Comparison of ENCODE assay signal across 1 cellular context in genomic region chr6:25748601-25749517, GRCh38.
A peak's percentile ranks its signal among the peaks of the same experiment; 100 is the strongest.
TF ChIP-seq lines count a peak whose summit lies in the region.
"Not testable (repeated sequence)": the region's sequence is repeated elsewhere in the genome, so short reads cannot be mapped to it uniquely, and the experiment has no call there.

No MANE protein-coding gene starts in this region.

TF ChIP-seq in HepG2, 621 proteins besides CTCF, POLR2A, EP300 and RAD21 (continued from another document and continues in another):
- TF ChIP-seq TRIM24 (CRISPR knock-in tag; IDR thresholded peaks at IDR 0.05), result 0 out of 2 replicates have a peak, but pooled peaks have one; percentile 40
- peak; percentile 55 for TF ChIP-seq PITX1 (CRISPR knock-in tag; IDR thresholded peaks at IDR 0.05)
- TF ChIP-seq ZNF609 (CRISPR knock-in tag; IDR thresholded peaks at IDR 0.05; ENCODE audit: borderline replicate concordance), result peak; percentile 53; the same call in 1 of the 2 replicates
- TF ChIP-seq NONO, LCORL (IDR thresholded peaks at IDR 0.05): not testable (repeated sequence)
- TF ChIP-seq NONO (CRISPR knock-in tag; conservative IDR thresholded peaks at IDR 0.05), result 0 out of 2 replicates have a peak, but pooled peaks have one; percentile 40
- TF ChIP-seq HDAC1 (CRISPR knock-in tag; IDR thresholded peaks at IDR 0.05), result peak; percentile 80
- peak; percentile 24; the same call in 1 of the 2 replicates for TF ChIP-seq HOXA9 (CRISPR knock-in tag; IDR thresholded peaks at IDR 0.05; ENCODE audit: borderline replicate concordance)
- peak; percentile 61 for TF ChIP-seq PHF21A (CRISPR knock-in tag; IDR thresholded peaks at IDR 0.05)
- TF ChIP-seq YEATS4 (CRISPR knock-in tag; IDR thresholded peaks at IDR 0.05; ENCODE audit: borderline replicate concordance), result peak; percentile 47; the same call in 1 of the 2 replicates
- TF ChIP-seq ZNF629 (CRISPR knock-in tag; conservative IDR thresholded peaks at IDR 0.05), result 0 out of 2 replicates have a peak, but pooled peaks have one; percentile 14
- peak; percentile 31; the same call in 1 of the 2 replicates for TF ChIP-seq ZNF878 (CRISPR knock-in tag; IDR thresholded peaks at IDR 0.05)
- 0 out of 2 replicates have a peak, but pooled peaks have one; percentile 27 for TF ChIP-seq GMEB1 (CRISPR knock-in tag; IDR thresholded peaks at IDR 0.05; ENCODE audit: borderline replicate concordance)
- TF ChIP-seq GATAD2A (CRISPR knock-in tag; IDR thresholded peaks at IDR 0.05), result peak; percentile 23; the same call in 1 of the 2 replicates
- peak; percentile 79; the same call in 1 of the 2 replicates for TF ChIP-seq ZNF766 (CRISPR knock-in tag; IDR thresholded peaks at IDR 0.05; ENCODE audit: borderline replicate concordance)
- TF ChIP-seq THRA (CRISPR knock-in tag; IDR thresholded peaks at IDR 0.05; ENCODE audit: borderline replicate concordance), result 0 out of 2 replicates have a peak, but pooled peaks have one; percentile 7
- TF ChIP-seq ZNF598 (CRISPR knock-in tag; IDR thresholded peaks at IDR 0.05; ENCODE audit: borderline replicate concordance), result peak; percentile 63; the same call in 1 of the 2 replicates
- TF ChIP-seq ONECUT2 (CRISPR knock-in tag; IDR thresholded peaks at IDR 0.05), result peak; percentile 80
- TF ChIP-seq CEBPG (CRISPR knock-in tag; IDR thresholded peaks at IDR 0.05), result 0 out of 2 replicates have a peak, but pooled peaks have one; percentile 3
- peak; percentile 24; the same call in 1 of the 2 replicates for TF ChIP-seq ZFX (CRISPR knock-in tag; IDR thresholded peaks at IDR 0.05; ENCODE audit: low read depth)
- 0 out of 2 replicates have a peak, but pooled peaks have one; percentile 19 for TF ChIP-seq ZBTB25 (CRISPR knock-in tag; IDR thresholded peaks at IDR 0.05)
- TF ChIP-seq RORA (CRISPR knock-in tag; IDR thresholded peaks at IDR 0.05), result 0 out of 2 replicates have a peak, but pooled peaks have one; percentile 28
- peak; percentile 61 for TF ChIP-seq LCORL (CRISPR knock-in tag; IDR thresholded peaks at IDR 0.05)
- TF ChIP-seq ZNF784 (CRISPR knock-in tag; IDR thresholded peaks at IDR 0.05; ENCODE audit: borderline replicate concordance), result peak; percentile 76; the same call in 1 of the 2 replicates
- TF ChIP-seq MYC (CRISPR knock-in tag; IDR thresholded peaks at IDR 0.05; ENCODE audit: borderline replicate concordance), result peak; percentile 59; the same call in 1 of the 2 replicates
- peak; percentile 67 for TF ChIP-seq PAXIP1 (CRISPR knock-in tag; conservative IDR thresholded peaks at IDR 0.05)
- TF ChIP-seq POGZ (CRISPR knock-in tag; IDR thresholded peaks at IDR 0.05), result peak; percentile 12; the same call in 1 of the 2 replicates
- TF ChIP-seq ZNF337 (CRISPR knock-in tag; IDR thresholded peaks at IDR 0.05; ENCODE audit: borderline replicate concordance, low read depth), result 0 out of 2 replicates have a peak, but pooled peaks have one; percentile 77
- peak; percentile 67; the same call in 1 of the 2 replicates for TF ChIP-seq TBX2 (CRISPR knock-in tag; IDR thresholded peaks at IDR 0.05; ENCODE audit: borderline replicate concordance)
- TF ChIP-seq THAP7 (CRISPR knock-in tag; IDR thresholded peaks at IDR 0.05), result 0 out of 2 replicates have a peak, but pooled peaks have one; percentile 34
- TF ChIP-seq MTERF4 (CRISPR knock-in tag; IDR thresholded peaks at IDR 0.05), result 0 out of 2 replicates have a peak, but pooled peaks have one; percentile 32
- peak; percentile 87 for TF ChIP-seq ARNTL (CRISPR knock-in tag; IDR thresholded peaks at IDR 0.05)
- TF ChIP-seq RXRA (CRISPR knock-in tag; IDR thresholded peaks at IDR 0.05), result peak; percentile 59; the same call in 1 of the 2 replicates
- TF ChIP-seq RXRB (CRISPR knock-in tag; IDR thresholded peaks at IDR 0.05; ENCODE audit: borderline replicate concordance), result peak; percentile 92
- 0 out of 2 replicates have a peak, but pooled peaks have one; percentile 51 for TF ChIP-seq ZFP91 (CRISPR knock-in tag; IDR thresholded peaks at IDR 0.05; ENCODE audit: borderline replicate concordance)
- TF ChIP-seq ZFP82 (CRISPR knock-in tag; IDR thresholded peaks at IDR 0.05; ENCODE audit: borderline replicate concordance), result 0 out of 2 replicates have a peak, but pooled peaks have one; percentile 35
- TF ChIP-seq ZNF574 (CRISPR knock-in tag; IDR thresholded peaks at IDR 0.05), result peak; percentile 36; the same call in 1 of the 2 replicates
